Comparison of ENCODE assay signal across 8 cellular contexts in genomic region chr2:216636570-216637450, GRCh38. TPM values are rescaled to one million over a fixed set of nuclear protein-coding genes. Genes with fewer than 3 reads are reported as not detected.
A peak's percentile ranks its signal among the peaks of the same experiment; 100 is the strongest.
DNase-seq lines count a peak whose midpoint lies in the region; ATAC-seq, FAIRE-seq and TF ChIP-seq lines count a peak whose summit lies in the region.

No MANE protein-coding gene starts in this region.

- no peak for TF ChIP-seq CTCF in neural cell (IDR thresholded peaks at IDR 0.05; ENCODE audit: poor library complexity, severe bottlenecking)
- TF ChIP-seq CTCF in OCI-LY7 (conservative IDR thresholded peaks at IDR 0.05; ENCODE audit: low read length) = no peak

- no peaks in the 10 kb centered on the region for H3K9me3 Mint-ChIP-seq in activated T-cell treated with anti-CD3 and anti-CD28 coated beads, Interleukin-2, amount 50 U/mL, for 72 hours

- TF ChIP-seq EP300 in neural cell (conservative IDR thresholded peaks at IDR 0.05; ENCODE audit: poor library complexity, severe bottlenecking) = no peak

- no TSS peak for BruUV-seq in OCI-LY7 (replicated peaks; lab: Mats Ljungman, UMichigan)

- H3K4me1 ChIP-seq in ectodermal cell (ENCODE audit: control insufficient read depth, insufficient read depth, low read length) (peaks cover 11% of the 10 kb centered on the region), OCI-LY7 (ENCODE audit: insufficient read depth, low read length, poor library complexity, severe bottlenecking) (no peaks in the 10 kb centered on the region)

- no peaks in the 10 kb centered on the region for H3K36me3 Mint-ChIP-seq in activated T-cell treated with anti-CD3 and anti-CD28 coated beads, Interleukin-2, amount 50 U/mL, for 72 hours (ENCODE audit: insufficient read depth in 2 of 2)

- H4K20me1 ChIP-seq in neural cell (ENCODE audit: insufficient read depth) (no peaks in the 10 kb centered on the region), OCI-LY7 (ENCODE audit: insufficient read depth, low read length) (no peaks in the 10 kb centered on the region)

- DNase-seq in Daoy (ENCODE audit: low read depth) (peak; percentile 72), NCI-H510A (lab: John Stamatoyannopoulos, UW) (peak; percentile 51), GM12892 (ENCODE audit: insufficient read length) (no peak), OCI-LY7 (ENCODE audit: low spot score) (no peak)
- DNase-seq in activated T-cell treated with anti-CD3 and anti-CD28 coated beads, Interleukin-2, amount 50 U/mL, for 72 hours = no peak

- H3K4me2 ChIP-seq in neural cell (ENCODE audit: low read length) (peak overlapping the region; percentile 94), OCI-LY7 (ENCODE audit: low read length) (no peak overlapping the region)

- H3K4me3 ChIP-seq in ectodermal cell (ENCODE audit: insufficient read depth, low read depth, low read length) (peak overlapping the region; percentile 86), neural cell (ENCODE audit: low read length) (peak overlapping the region; percentile 98), OCI-LY7 (ENCODE audit: low read depth, low read length, poor library complexity, severe bottlenecking) (no peak overlapping the region)

- FAIRE-seq in GM12892 (lab: Jason Lieb, UNC) = no peak

- peak overlapping the region in 1 of 2 donors; percentile 42 for H3K4me3 Mint-ChIP-seq in activated T-cell treated with anti-CD3 and anti-CD28 coated beads, Interleukin-2, amount 50 U/mL, for 72 hours

- H3K4me1 Mint-ChIP-seq in activated T-cell treated with anti-CD3 and anti-CD28 coated beads, Interleukin-2, amount 50 U/mL, for 72 hours (ENCODE audit: low read depth) = peaks cover 22% of the 10 kb centered on the region

- H3K9me2 ChIP-seq in neural cell (ENCODE audit: insufficient read depth, low read length) (no peaks in the 10 kb centered on the region), OCI-LY7 (ENCODE audit: insufficient read depth, low read length) (no peaks in the 10 kb centered on the region)

- H3K27ac Mint-ChIP-seq in activated T-cell treated with anti-CD3 and anti-CD28 coated beads, Interleukin-2, amount 50 U/mL, for 72 hours = no peak overlapping the region

- H2AFZ ChIP-seq in neural cell (ENCODE audit: low read depth, low read length) (peak overlapping the region; percentile 46), OCI-LY7 (ENCODE audit: low read length) (no peak overlapping the region)

- H3K27ac ChIP-seq in ectodermal cell (ENCODE audit: insufficient read depth, low read depth, low read length, poor library complexity, severe bottlenecking) (peak overlapping the region; percentile 94), neural cell (ENCODE audit: low read length) (peak overlapping the region; percentile 45), OCI-LY7 (ENCODE audit: low read depth, low read length, poor library complexity, severe bottlenecking) (no peak overlapping the region)

- TF ChIP-seq POLR2A in GM12892 (IDR thresholded peaks at IDR 0.05; ENCODE audit: low read depth, low read length) = no peak

- peak overlapping the region; percentile 68 for H3K9ac ChIP-seq in neural cell (ENCODE audit: low read length)

- H3K9me3 ChIP-seq in ectodermal cell (ENCODE audit: control insufficient read depth, low read length) (no peaks in the 10 kb centered on the region), neural cell (ENCODE audit: low read length) (no peaks in the 10 kb centered on the region), OCI-LY7 (ENCODE audit: low read length) (no peaks in the 10 kb centered on the region)

- intact Hi-C loops in OCI-LY7 (cut with micrococcal nuclease; ENCODE audit: unreplicated experiment) = no loop called here

- peaks cover 4% of the 10 kb centered on the region for H3F3A ChIP-seq in neural cell (ENCODE audit: insufficient read depth, low read length, poor library complexity, severe bottlenecking)

- no peak for ATAC-seq in GM21423 (IDR thresholded peaks at IDR 0.05; ENCODE audit: unreplicated experiment)
- no peak for ATAC-seq in activated T-cell treated with anti-CD3 and anti-CD28 coated beads, Interleukin-2, amount 50 U/mL, for 72 hours (replicated peaks in 1 of 2)

- TF ChIP-seq RAD21 in neural cell (conservative IDR thresholded peaks at IDR 0.05) = no peak

- POLR2A ChIA-PET in OCI-LY7 (lab: Charles Lee) = no interaction called here

- H3K79me2 ChIP-seq in neural cell (replicated peaks; ENCODE audit: insufficient read depth, low read length) (peaks cover 50% of the 10 kb centered on the region), OCI-LY7 (ENCODE audit: insufficient read depth, low read depth, low read length) (no peaks in the 10 kb centered on the region)

- CTCF ChIA-PET in OCI-LY7 (lab: Charles Lee; ENCODE audit: unreplicated experiment) = no interaction called here

- H3K36me3 ChIP-seq in ectodermal cell (ENCODE audit: control insufficient read depth, insufficient read depth, low read length) = peaks cover 21% of the 10 kb centered on the region
- no peaks in the 10 kb centered on the region for H3K36me3 ChIP-seq in neural cell (ENCODE audit: insufficient read depth, low read length)
- H3K36me3 ChIP-seq in OCI-LY7 (ENCODE audit: insufficient read depth, low read length) = no peaks in the 10 kb centered on the region

- H3K27me3 ChIP-seq in ectodermal cell (ENCODE audit: control insufficient read depth, insufficient read depth, low read length, poor library complexity, severe bottlenecking) (no peaks in the 10 kb centered on the region), neural cell (ENCODE audit: insufficient read depth, low read depth, low read length) (no peaks in the 10 kb centered on the region)

- 16 to 17% methylated on average over 29 of the region's 29 CpGs for WGBS in ectodermal cell, 2 experiments

- peaks cover 53% of the 10 kb centered on the region for H3K27me3 Mint-ChIP-seq in activated T-cell treated with anti-CD3 and anti-CD28 coated beads, Interleukin-2, amount 50 U/mL, for 72 hours (ENCODE audit: low read depth)

TF ChIP-seq in neural cell, 6 proteins besides CTCF, POLR2A, EP300 and RAD21:
- TF ChIP-seq MXI1 (conservative IDR thresholded peaks at IDR 0.05; ENCODE audit: poor library complexity, severe bottlenecking) = no peak
- TF ChIP-seq, protein P1, sequence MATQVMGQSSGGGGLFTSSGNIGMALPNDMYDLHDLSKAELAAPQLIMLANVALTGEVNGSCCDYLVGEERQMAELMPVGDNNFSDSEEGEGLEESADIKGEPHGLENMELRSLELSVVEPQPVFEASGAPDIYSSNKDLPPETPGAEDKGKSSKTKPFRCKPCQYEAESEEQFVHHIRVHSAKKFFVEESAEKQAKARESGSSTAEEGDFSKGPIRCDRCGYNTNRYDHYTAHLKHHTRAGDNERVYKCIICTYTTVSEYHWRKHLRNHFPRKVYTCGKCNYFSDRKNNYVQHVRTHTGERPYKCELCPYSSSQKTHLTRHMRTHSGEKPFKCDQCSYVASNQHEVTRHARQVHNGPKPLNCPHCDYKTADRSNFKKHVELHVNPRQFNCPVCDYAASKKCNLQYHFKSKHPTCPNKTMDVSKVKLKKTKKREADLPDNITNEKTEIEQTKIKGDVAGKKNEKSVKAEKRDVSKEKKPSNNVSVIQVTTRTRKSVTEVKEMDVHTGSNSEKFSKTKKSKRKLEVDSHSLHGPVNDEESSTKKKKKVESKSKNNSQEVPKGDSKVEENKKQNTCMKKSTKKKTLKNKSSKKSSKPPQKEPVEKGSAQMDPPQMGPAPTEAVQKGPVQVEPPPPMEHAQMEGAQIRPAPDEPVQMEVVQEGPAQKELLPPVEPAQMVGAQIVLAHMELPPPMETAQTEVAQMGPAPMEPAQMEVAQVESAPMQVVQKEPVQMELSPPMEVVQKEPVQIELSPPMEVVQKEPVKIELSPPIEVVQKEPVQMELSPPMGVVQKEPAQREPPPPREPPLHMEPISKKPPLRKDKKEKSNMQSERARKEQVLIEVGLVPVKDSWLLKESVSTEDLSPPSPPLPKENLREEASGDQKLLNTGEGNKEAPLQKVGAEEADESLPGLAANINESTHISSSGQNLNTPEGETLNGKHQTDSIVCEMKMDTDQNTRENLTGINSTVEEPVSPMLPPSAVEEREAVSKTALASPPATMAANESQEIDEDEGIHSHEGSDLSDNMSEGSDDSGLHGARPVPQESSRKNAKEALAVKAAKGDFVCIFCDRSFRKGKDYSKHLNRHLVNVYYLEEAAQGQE (IDR thresholded peaks at IDR 0.05; ENCODE audit: borderline replicate concordance) = no peak
- TF ChIP-seq POLR2AphosphoS5 (IDR thresholded peaks at IDR 0.05) = no peak
- TF ChIP-seq EZH2 (IDR thresholded peaks at IDR 0.05; ENCODE audit: borderline replicate concordance, insufficient read depth, low read length, poor library complexity, severe bottlenecking) = no peak
- no peak for TF ChIP-seq SMC3 (conservative IDR thresholded peaks at IDR 0.05; ENCODE audit: poor library complexity)
- TF ChIP-seq TAF1 (IDR thresholded peaks at IDR 0.05; ENCODE audit: low read depth) = no peak

RNA-seq across cellular contexts. Expression of gene IGFBP2, which starts 3.6 kb away (rescaled TPM):
- total RNA-seq in Daoy (2014; rRNA removed; shearing (Covaris generic)) = 14.9 and 17.2 TPM in 2 replicates
- polyA plus RNA-seq in ectodermal cell (2013, experiment 1 of 4) = 981 TPM
- 842 TPM for polyA plus RNA-seq in ectodermal cell (2013, experiment 2 of 4)
- polyA plus RNA-seq in ectodermal cell (2013, experiment 3 of 4) = 728 TPM
- 791 TPM for polyA plus RNA-seq in ectodermal cell (2013, experiment 4 of 4)
- 150 and 174 TPM in 2 replicates for polyA plus RNA-seq in neural cell
- polyA minus RNA-seq in neural cell = 124 and 128 TPM in 2 replicates
- 1.5 TPM for polyA plus RNA-seq in GM12892 (2012; ENCODE audit: missing spikeins)
- 0.66 and 0.75 TPM in 2 replicates for total RNA-seq in OCI-LY7 (2014; rRNA removed; shearing (Covaris generic))
- 0.81 TPM in 1 of 2 replicates, not detected in the other for total RNA-seq in OCI-LY7 (2022)
- 1 to 10 TPM; 3.6 to 7.4 TPM for total RNA-seq in activated T-cell treated with anti-CD3 and anti-CD28 coated beads, Interleukin-2, amount 50 U/mL, for 72 hours

RNA-seq across cellular contexts. Expression of gene IGFBP5, which starts 58.5 kb away (rescaled TPM):
- total RNA-seq in Daoy (2014; rRNA removed; shearing (Covaris generic)) = 2.9 and 3.5 TPM in 2 replicates
- polyA plus RNA-seq in ectodermal cell (2013, experiment 1 of 4) = 351 TPM
- polyA plus RNA-seq in ectodermal cell (2013, experiment 2 of 4) = 469 TPM
- 223 TPM for polyA plus RNA-seq in ectodermal cell (2013, experiment 3 of 4)
- polyA plus RNA-seq in ectodermal cell (2013, experiment 4 of 4) = 273 TPM
- polyA plus RNA-seq in neural cell = 1.6 and 2.1 TPM in 2 replicates
- 1.9 TPM in 2 replicates for polyA minus RNA-seq in neural cell
- polyA plus RNA-seq in GM12892 (2012; ENCODE audit: missing spikeins) = not detected
- not detected in 2 replicates for total RNA-seq in OCI-LY7 (2014; rRNA removed; shearing (Covaris generic))
- total RNA-seq in OCI-LY7 (2022) = not detected in 2 replicates
- total RNA-seq in activated T-cell treated with anti-CD3 and anti-CD28 coated beads, Interleukin-2, amount 50 U/mL, for 72 hours = not detected

Comparison
In these comparisons a context has a peak if more than half of its experiments do, and no peak if none do; other contexts are left out.
1. DNase-seq: peak in Daoy (single experiment) and NCI-H510A (single experiment); none in GM12892 (single experiment), OCI-LY7 (single experiment) and activated T-cell treated with anti-CD3 and anti-CD28 coated beads, Interleukin-2, amount 50 U/mL, for 72 hours (0 of 2).